17 cellular contexts compared by ENCODE assay signal in the genomic region with DNA sequence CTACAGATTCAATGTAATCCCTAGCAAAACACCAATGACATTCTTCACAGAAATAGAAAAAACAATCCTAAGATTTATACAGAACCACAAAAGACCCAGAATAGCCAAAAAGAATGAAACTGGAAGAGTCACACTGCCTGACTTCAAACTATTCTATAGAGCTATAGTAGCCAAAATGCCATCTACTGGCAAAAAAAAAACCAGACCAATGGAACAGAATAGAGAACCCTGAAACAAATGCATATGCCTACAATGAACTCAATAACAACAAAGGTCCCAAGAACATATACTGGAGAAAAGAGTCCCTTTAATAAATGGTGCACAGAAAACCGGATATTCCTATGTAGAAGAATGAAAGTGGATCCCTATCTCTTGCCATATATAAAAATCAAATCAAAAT. TPM values are rescaled to one million over a fixed set of nuclear protein-coding genes. Genes with fewer than 3 reads are reported as not detected.
DNase-seq lines count a peak whose midpoint lies in the region; ATAC-seq and TF ChIP-seq lines count a peak whose summit lies in the region.
"Had no signal": no experiment of that assay in that cellular context is flagged by ENCODE, and none has a peak within 500 bp of the region (broad histone marks: within the 10 kb centered on the region; RNA-seq: fewer than 3 reads in every experiment).

No MANE protein-coding gene starts in this region.

- H3K4me1 ChIP-seq in CD4-positive, alpha-beta memory T cell (ENCODE audit: insufficient read depth, low read length) = peaks cover 28% of the 10 kb centered on the region
- H3K4me1 ChIP-seq: BE2C had no signal

- DNase-seq in CD4-positive, alpha-beta memory T cell = no peak
- DNase-seq in SK-MEL-5 (ENCODE audit: low read depth, low spot score) (peak; percentile 13), immature natural killer cell (no peak), pons (ENCODE audit: low spot score) (no peak)
- DNase-seq: BE2C, COR-L47, DND-41, GF-D8, HCEC 1CT, HFFc6, KBM-7 had no signal

- peaks cover 66 to 79% of the 10 kb centered on the region in 2 donors for H3K36me3 Mint-ChIP-seq in CD4-positive, alpha-beta memory T cell
- peaks cover 12 to 29% (median 18%) of the 10 kb centered on the region in 3 donors for H3K36me3 Mint-ChIP-seq in immature natural killer cell

- peak overlapping the region in 3 of 7 donors; percentile 7 to 38 (median 18) for H3K27ac Mint-ChIP-seq in CD4-positive, alpha-beta memory T cell
- H3K27ac Mint-ChIP-seq in immature natural killer cell = peak overlapping the region in 4 of 6 donors; percentile 8 to 31 (median 20)
- H3K27ac Mint-ChIP-seq: HFFc6 had no signal

- no peak for ATAC-seq in GM18867 (IDR thresholded peaks at IDR 0.05; ENCODE audit: unreplicated experiment)
- no peak for ATAC-seq in HG02970 (IDR thresholded peaks at IDR 0.05; ENCODE audit: low FRiP score, unreplicated experiment)
- ATAC-seq: A549 had no signal

- no peaks in the 10 kb centered on the region for H3K27me3 ChIP-seq in CD4-positive, alpha-beta memory T cell (ENCODE audit: insufficient read depth, low read length)
- H3K27me3 ChIP-seq: BE2C had no signal

- H3K27ac ChIP-seq in CD4-positive, alpha-beta memory T cell (ENCODE audit: low read depth, low read length) = no peak overlapping the region
- H3K27ac ChIP-seq: A549, HL-60 had no signal

- peaks cover 55 to 86% (median 67%) of the 10 kb centered on the region in 4 donors for H3K4me1 Mint-ChIP-seq in CD4-positive, alpha-beta memory T cell
- peaks cover 65 to 69% of the 10 kb centered on the region in 2 donors for H3K4me1 Mint-ChIP-seq in immature natural killer cell
- H3K4me1 Mint-ChIP-seq: CD14-positive monocyte had no signal

- H3K36me3 ChIP-seq in CD4-positive, alpha-beta memory T cell (ENCODE audit: insufficient read depth, low read length) = peaks cover 21% of the 10 kb centered on the region

- no peaks in the 10 kb centered on the region for H3K9me3 ChIP-seq in CD4-positive, alpha-beta memory T cell (ENCODE audit: control insufficient read depth in 1 of 2, low read length in 2 of 2)
- H3K9me3 ChIP-seq: A549, BE2C had no signal

- no peak overlapping the region for H3K4me3 ChIP-seq in CD4-positive, alpha-beta memory T cell (ENCODE audit: low read length in 2 of 2)
- H3K4me3 ChIP-seq: A549 had no signal

- CTCF ChIA-PET in CD4-positive, alpha-beta memory T cell (lab: Charles Lee; ENCODE audit: partially characterized antibody) = no interaction called here

- in situ Hi-C loops in SK-MEL-5 (cut with HindIII; ENCODE audit: low pct_unique_long_range_greater_than_20kb, low sequenced_read_pairs) = no loop called here

- TF ChIP-seq CTCF in GM12872 (IDR thresholded peaks at IDR 0.05; ENCODE audit: insufficient read depth, low read depth, low read length) = 0 out of 3 replicates have a peak, but pooled peaks have one; percentile 3

- H3K27me3 Mint-ChIP-seq in CD4-positive, alpha-beta memory T cell = no peaks in the 10 kb centered on the region
- peaks cover 0 to 1% (median 0%) of the 10 kb centered on the region in 3 donors for H3K27me3 Mint-ChIP-seq in immature natural killer cell (ENCODE audit: low read depth in 3 of 3)

- H3K4me3 Mint-ChIP-seq in CD4-positive, alpha-beta memory T cell = peak overlapping the region in 5 of 8 donors; percentile 8 to 35 (median 18)
- peak overlapping the region in 1 of 5 donors; percentile 1 for H3K4me3 Mint-ChIP-seq in immature natural killer cell
- H3K4me3 Mint-ChIP-seq: CD14-positive monocyte, HFFc6 had no signal

- intact Hi-C loops in CD4-positive, alpha-beta memory T cell (cut with micrococcal nuclease) = no loop called here

- no peaks in the 10 kb centered on the region for H3K9me3 Mint-ChIP-seq in CD4-positive, alpha-beta memory T cell
- no peaks in the 10 kb centered on the region for H3K9me3 Mint-ChIP-seq in immature natural killer cell
- H3K9me3 Mint-ChIP-seq: HFFc6 had no signal

- POLR2A ChIA-PET in CD4-positive, alpha-beta memory T cell (lab: Charles Lee; ENCODE audit: partially characterized antibody) = no interaction called here

RNA-seq across cellular contexts. Expression of gene PDCD10, which starts 19.8 kb away (rescaled TPM):
- 10 to 100 TPM; 43.8 to 50.0 TPM for total RNA-seq in CD4-positive, alpha-beta memory T cell
- polyA plus RNA-seq in CD4-positive, alpha-beta memory T cell = 100 to 1,000 TPM; 105 to 133 TPM
- 111 and 135 TPM in 2 replicates for total RNA-seq in SK-MEL-5 (2014; rRNA removed; shearing (Covaris generic))
- 61.8 and 64.3 TPM in 2 replicates for polyA plus RNA-seq in SK-MEL-5 (2015; cell fraction: cytosol; rRNA removed)
- 26.3 and 28.4 TPM in 2 replicates for polyA plus RNA-seq in SK-MEL-5 (2015; cell fraction: nucleus; rRNA removed)
- polyA plus RNA-seq in immature natural killer cell = 100 to 1,000 TPM in 2 of 3 donors, 10 to 100 TPM in 1; 93.4 to 126 (median 106) TPM

RNA-seq across cellular contexts. Expression of gene SERPINI1, which starts 20.6 kb away (rescaled TPM):
- total RNA-seq in CD4-positive, alpha-beta memory T cell = 1 to 10 TPM; 4.3 to 4.9 TPM
- polyA plus RNA-seq in CD4-positive, alpha-beta memory T cell = 10 to 100 TPM; 14.7 to 16.9 TPM
- 14.4 and 14.6 TPM in 2 replicates for total RNA-seq in SK-MEL-5 (2014; rRNA removed; shearing (Covaris generic))
- polyA plus RNA-seq in SK-MEL-5 (2015; cell fraction: cytosol; rRNA removed) = 4.6 and 7.6 TPM in 2 replicates
- polyA plus RNA-seq in SK-MEL-5 (2015; cell fraction: nucleus; rRNA removed) = 3.1 and 5.6 TPM in 2 replicates
- 10 to 100 TPM; 19.3 to 25.2 (median 19.3) TPM for polyA plus RNA-seq in immature natural killer cell
